Comparison of ENCODE assay signal across 25 cellular contexts in genomic region chr5:35214051-35214450, GRCh38. TPM values are rescaled to one million over a fixed set of nuclear protein-coding genes. Genes with fewer than 3 reads are reported as not detected.
DNase-seq lines count a peak whose midpoint lies in the region; ATAC-seq, FAIRE-seq and TF ChIP-seq lines count a peak whose summit lies in the region.
"Had no signal": no experiment of that assay in that cellular context is flagged by ENCODE, and none has a peak within 500 bp of the region (broad histone marks: within the 10 kb centered on the region; RNA-seq: fewer than 3 reads in every experiment).

No MANE protein-coding gene starts in this region.

- no peak overlapping the region for H3K27ac ChIP-seq in right lobe of liver
- no peak overlapping the region for H3K27ac ChIP-seq in HepG2 (ENCODE audit: extremely low read length, insufficient read depth, low read length)
- peak overlapping the region in 2 of 5 donors; percentile 67 to 70 for H3K27ac ChIP-seq in adrenal gland
- peak overlapping the region; percentile 84 for H3K27ac ChIP-seq in parathyroid adenoma
- H3K27ac ChIP-seq in osteoblast (ENCODE audit: low read depth, low read length) = no peak overlapping the region
- H3K27ac ChIP-seq: GM23248, HL-60, Peyer's patch, SJSA1 had no signal

- H3K36me3 Mint-ChIP-seq in activated naive CD4-positive, alpha-beta T cell treated with anti-CD3 and anti-CD28 coated beads for 36 hours (ENCODE audit: low read depth) = no peaks in the 10 kb centered on the region
- no peaks in the 10 kb centered on the region for H3K36me3 Mint-ChIP-seq in effector memory CD8-positive, alpha-beta T cell (ENCODE audit: insufficient read depth)

- in situ Hi-C loops in HepG2 (cut with HindIII; ENCODE audit: extremely low pct_ligation_motif_present, low pct_unique_long_range_greater_than_20kb) = no loop called here

- CTCF ChIA-PET in HepG2 (lab: Yijun Ruan, JAX; ENCODE audit: low intra/inter-chr PET ratio, low total read pairs) = no interaction called here
- CTCF ChIA-PET in activated naive CD4-positive, alpha-beta T cell treated with anti-CD3 and anti-CD28 coated beads for 36 hours (lab: Charles Lee) = interaction anchor here (0.8 to 1.7 kb wide), 3 partner anchors 8 to 126 kb away, joined by 3 to 5 read pairs (median 4); no protein-coding TSS in a partner anchor

- H4K20me1 ChIP-seq in HepG2 (ENCODE audit: insufficient read depth, low read length) = no peaks in the 10 kb centered on the region
- H4K20me1 ChIP-seq in osteoblast (ENCODE audit: insufficient read depth, low read length) = no peaks in the 10 kb centered on the region

- H3K9ac ChIP-seq in HepG2 (ENCODE audit: insufficient read depth, low read depth, low read length) (no peak overlapping the region), parathyroid adenoma (no peak overlapping the region)
- H3K9ac ChIP-seq: GM23248 had no signal

- intact Hi-C loops in right lobe of liver (cut with DNase I) (no loop called here), HepG2 (cut with micrococcal nuclease; ENCODE audit: unreplicated experiment) (no loop called here), adrenal gland (cut with DNase I) (no loop called here)
- intact Hi-C loops in activated naive CD4-positive, alpha-beta T cell treated with anti-CD3 and anti-CD28 coated beads for 36 hours (cut with micrococcal nuclease) = no loop called here

- H3K79me2 ChIP-seq in HepG2 (ENCODE audit: insufficient read depth, low read length) (no peaks in the 10 kb centered on the region), parathyroid adenoma (peaks cover 45% of the 10 kb centered on the region), osteoblast (ENCODE audit: insufficient read depth, low read length) (no peaks in the 10 kb centered on the region)

- BruUV-seq in HepG2 (replicated peaks; lab: Mats Ljungman, UMichigan) = no TSS peak

- H3K4me2 ChIP-seq in HepG2 (ENCODE audit: low read depth, low read length) (no peak overlapping the region), parathyroid adenoma (ENCODE audit: low read length) (peak overlapping the region; percentile 43), osteoblast (ENCODE audit: insufficient read depth, low read length) (no peak overlapping the region)

- ATAC-seq in right lobe of liver (peak in 3 of 4 donors; percentile 37 to 86 (median 65)), HepG2 (no peak)
- ATAC-seq in effector memory CD8-positive, alpha-beta T cell (replicated peaks) = no peak

- H3K4me3 Mint-ChIP-seq in activated naive CD4-positive, alpha-beta T cell treated with anti-CD3 and anti-CD28 coated beads for 36 hours = no peak overlapping the region
- H3K4me3 Mint-ChIP-seq in effector memory CD8-positive, alpha-beta T cell = no peak overlapping the region

- DNase-seq in right lobe of liver (no peak), HepG2 (ENCODE audit: low spot score) (no peak), adrenal gland (peak in 6 of 7 donors; percentile 52 to 89 (median 85)), osteoblast (ENCODE audit: insufficient read length, low spot score, missing footprints) (no peak), NCI-H2107 treated with DMSO at 0.1 percent for 48 hours (lab: John Stamatoyannopoulos, UW; ENCODE audit: unreplicated experiment) (no peak)
- DNase-seq in activated naive CD4-positive, alpha-beta T cell treated with anti-CD3 and anti-CD28 coated beads for 36 hours = no peak
- DNase-seq in effector memory CD8-positive, alpha-beta T cell = no peak
- DNase-seq: AML-193, GF-D8, HCEC 1CT, KG1, NCI-H1105, NCI-H146, NCI-H2029 treated with DMSO at 0.1 percent for 48 hours, NCI-H2171, NCI-H345, NCI-H524, NCI-H82, Peyer's patch had no signal

- 52% methylated on average over 2 of the region's 2 CpGs for WGBS in right lobe of liver (ENCODE audit: insufficient coverage, low coverage, low lambda C conversion rate, missing lambda C conversion rate)
- WGBS in HepG2 (ENCODE audit: low lambda C conversion rate) = 97% methylated on average over 2 of the region's 2 CpGs
- 41 to 60% (median 42%) methylated on average over 2 of the region's 2 CpGs for WGBS in adrenal gland, 4 donors

- no peak overlapping the region for H3K4me3 ChIP-seq in right lobe of liver
- no peak overlapping the region for H3K4me3 ChIP-seq in HepG2 (replicated peaks in 1 of 3; ENCODE audit: insufficient read depth in 1 of 3, low read depth in 2 of 3, low read length in 3 of 3)
- H3K4me3 ChIP-seq in adrenal gland = no peak overlapping the region
- H3K4me3 ChIP-seq in parathyroid adenoma (ENCODE audit: low read depth, low read length) = peak overlapping the region; percentile 6
- H3K4me3 ChIP-seq in osteoblast (ENCODE audit: insufficient read depth, low read length) = no peak overlapping the region
- H3K4me3 ChIP-seq: GM23248, Peyer's patch, SJSA1 had no signal

- H3K27me3 Mint-ChIP-seq in activated naive CD4-positive, alpha-beta T cell treated with anti-CD3 and anti-CD28 coated beads for 36 hours (ENCODE audit: low read depth) = peaks cover 6% of the 10 kb centered on the region
- peaks cover 0 to 21% of the 10 kb centered on the region in 2 donors for H3K27me3 Mint-ChIP-seq in effector memory CD8-positive, alpha-beta T cell

- no peak for FAIRE-seq in HepG2 (lab: Jason Lieb, UNC)
- FAIRE-seq: D721Med had no signal

- POLR2A ChIA-PET in HepG2 (lab: Yijun Ruan, JAX) = no interaction called here

- no peak overlapping the region for H3K27ac Mint-ChIP-seq in activated naive CD4-positive, alpha-beta T cell treated with anti-CD3 and anti-CD28 coated beads for 36 hours
- H3K27ac Mint-ChIP-seq in effector memory CD8-positive, alpha-beta T cell = no peak overlapping the region

- no peak for TF ChIP-seq EP300 in HepG2 (IDR thresholded peaks at IDR 0.05; ENCODE audit: low read depth in 2 of 2, low read length in 2 of 2)
- no peak for TF ChIP-seq EP300 in HepG2 (CRISPR knock-in tag; IDR thresholded peaks at IDR 0.05; ENCODE audit: borderline replicate concordance)

- no peaks in the 10 kb centered on the region for H3K36me3 ChIP-seq in right lobe of liver
- H3K36me3 ChIP-seq in HepG2 (replicated peaks in 1 of 2; ENCODE audit: control insufficient read depth in 1 of 2, insufficient read depth in 2 of 2, low read length in 2 of 2) = no peaks in the 10 kb centered on the region
- no peaks in the 10 kb centered on the region for H3K36me3 ChIP-seq in adrenal gland (replicated peaks in 1 of 2)
- no peaks in the 10 kb centered on the region for H3K36me3 ChIP-seq in parathyroid adenoma (ENCODE audit: control insufficient read depth, insufficient read depth, low read length)
- H3K36me3 ChIP-seq in osteoblast (ENCODE audit: insufficient read depth, low read length) = no peaks in the 10 kb centered on the region
- H3K36me3 ChIP-seq: Peyer's patch, SJSA1 had no signal

- peaks cover 8% of the 10 kb centered on the region for H3K4me1 Mint-ChIP-seq in activated naive CD4-positive, alpha-beta T cell treated with anti-CD3 and anti-CD28 coated beads for 36 hours (ENCODE audit: low read depth)
- no peaks in the 10 kb centered on the region for H3K4me1 Mint-ChIP-seq in effector memory CD8-positive, alpha-beta T cell (ENCODE audit: low read depth in 2 of 2)

- TF ChIP-seq RAD21 in HepG2 (CRISPR knock-in tag; IDR thresholded peaks at IDR 0.05) = no peak

- H2AFZ ChIP-seq in HepG2 (ENCODE audit: low read length) = no peak overlapping the region
- H2AFZ ChIP-seq in parathyroid adenoma = no peak overlapping the region
- no peak overlapping the region for H2AFZ ChIP-seq in osteoblast (ENCODE audit: low read length)
- H2AFZ ChIP-seq: GM23248 had no signal

- H3K9me3 Mint-ChIP-seq in activated naive CD4-positive, alpha-beta T cell treated with anti-CD3 and anti-CD28 coated beads for 36 hours = no peaks in the 10 kb centered on the region
- H3K9me3 Mint-ChIP-seq in effector memory CD8-positive, alpha-beta T cell = no peaks in the 10 kb centered on the region

- TF ChIP-seq POLR2A in right lobe of liver (IDR thresholded peaks at IDR 0.05) (no peak), HepG2 (IDR thresholded peaks at IDR 0.05; ENCODE audit: insufficient read depth in 1 of 2, low read depth in 2 of 2, low read length in 2 of 2) (no peak), adrenal gland (IDR thresholded peaks at IDR 0.05) (no peak)

- H3K27me3 ChIP-seq in right lobe of liver = no peaks in the 10 kb centered on the region
- H3K27me3 ChIP-seq in HepG2 (ENCODE audit: control insufficient read depth in 1 of 2, insufficient read depth in 2 of 2, low read length in 2 of 2) = no peaks in the 10 kb centered on the region
- H3K27me3 ChIP-seq in adrenal gland = no peaks in the 10 kb centered on the region
- H3K27me3 ChIP-seq in parathyroid adenoma (ENCODE audit: control insufficient read depth, insufficient read depth, low read length) = no peaks in the 10 kb centered on the region
- H3K27me3 ChIP-seq in osteoblast (ENCODE audit: insufficient read depth, low read length) = peaks cover 2% of the 10 kb centered on the region
- H3K27me3 ChIP-seq: Peyer's patch, SJSA1 had no signal

- no peak for TF ChIP-seq CTCF in right lobe of liver (IDR thresholded peaks at IDR 0.05)
- TF ChIP-seq CTCF in HepG2 (CRISPR knock-in tag; IDR thresholded peaks at IDR 0.05) = no peak
- no peak for TF ChIP-seq CTCF in adrenal gland (IDR thresholded peaks at IDR 0.05)
- no peak for TF ChIP-seq CTCF in parathyroid adenoma (IDR thresholded peaks at IDR 0.05)
- no peak for TF ChIP-seq CTCF in osteoblast (IDR thresholded peaks at IDR 0.05; ENCODE audit: extremely low read depth, low read depth, low read length)

- H3K4me1 ChIP-seq in right lobe of liver = no peaks in the 10 kb centered on the region
- H3K4me1 ChIP-seq in HepG2 (ENCODE audit: insufficient read depth, low read length) = no peaks in the 10 kb centered on the region
- peaks cover 12 to 34% of the 10 kb centered on the region in 2 donors for H3K4me1 ChIP-seq in adrenal gland (replicated peaks in 1 of 2)
- peaks cover 71% of the 10 kb centered on the region for H3K4me1 ChIP-seq in parathyroid adenoma
- no peaks in the 10 kb centered on the region for H3K4me1 ChIP-seq in osteoblast (ENCODE audit: insufficient read depth, low read length)
- H3K4me1 ChIP-seq: Peyer's patch, SJSA1 had no signal

- H3K9me3 ChIP-seq in right lobe of liver (no peaks in the 10 kb centered on the region), HepG2 (ENCODE audit: low read length) (no peaks in the 10 kb centered on the region), adrenal gland (replicated peaks in 1 of 3) (no peaks in the 10 kb centered on the region), parathyroid adenoma (ENCODE audit: control insufficient read depth, low read length) (no peaks in the 10 kb centered on the region), osteoblast (ENCODE audit: low read depth, low read length) (no peaks in the 10 kb centered on the region)
- H3K9me3 ChIP-seq: Peyer's patch, SJSA1 had no signal

RNA-seq across cellular contexts. Expression of gene PRLR, which starts 16.2 kb away (rescaled TPM):
- total RNA-seq in right lobe of liver = 10 to 100 TPM in 5 of 6 experiments, 1 to 10 TPM in 1; 7.4 to 26.8 (median 15.1) TPM
- total RNA-seq in HepG2 (2016; rRNA removed; fragmentation: Illumina TruSeq; extraction: Trizol) = 13.3 and 22.2 TPM in 2 replicates
- total RNA-seq in HepG2 (2016; cell fraction: cytosol; rRNA removed; fragmentation: Illumina TruSeq; extraction: Trizol; ENCODE audit: low read depth) = 1.4 and 1.9 TPM in 2 replicates
- 14.7 and 22.1 TPM in 2 replicates for total RNA-seq in HepG2 (2016; cell fraction: insoluble cytoplasmic fraction; rRNA removed; fragmentation: Illumina TruSeq; extraction: Trizol)
- 4.3 and 4.4 TPM in 2 replicates for total RNA-seq in HepG2 (2016; cell fraction: membrane; rRNA removed; fragmentation: Illumina TruSeq; extraction: Trizol)
- 18.5 and 19.5 TPM in 2 replicates for total RNA-seq in HepG2 (2016; cell fraction: nucleus; rRNA removed; fragmentation: Illumina TruSeq; extraction: Trizol)
- polyA plus RNA-seq in HepG2 (2011; rRNA removed) = 7.8 and 12.2 TPM in 2 replicates
- polyA plus RNA-seq in HepG2 (2011; cell fraction: cytosol; rRNA removed) = 6.5 and 6.8 TPM in 2 replicates
- polyA plus RNA-seq in HepG2 (2011; cell fraction: nucleus; rRNA removed) = 6.8 and 8.4 TPM in 2 replicates
- 14.2 and 21.9 TPM in 2 replicates for polyA plus RNA-seq in HepG2 (2012)
- 0.12 and 0.35 TPM in 2 replicates for polyA plus RNA-seq in HepG2 (2016; cell fraction: cytosol; fragmentation: Illumina TruSeq; extraction: Trizol; ENCODE audit: low read depth)
- polyA plus RNA-seq in HepG2 (2016; cell fraction: insoluble cytoplasmic fraction; fragmentation: Illumina TruSeq; extraction: Trizol; ENCODE audit: low read depth) = 5.9 and 6.2 TPM in 2 replicates
- 0.72 and 0.98 TPM in 2 replicates for polyA plus RNA-seq in HepG2 (2016; cell fraction: membrane; fragmentation: Illumina TruSeq; extraction: Trizol; ENCODE audit: low read depth)
- polyA plus RNA-seq in HepG2 (2016; cell fraction: nucleus; fragmentation: Illumina TruSeq; extraction: Trizol; ENCODE audit: insufficient read depth, low read depth) = 7.4 and 7.8 TPM in 2 replicates
- 38.1 TPM in 1 of 2 replicates, not detected in the other for polyA minus RNA-seq in HepG2 (2011; rRNA and poly(A)+ RNA removed; ENCODE audit: low replicate concordance)
- polyA minus RNA-seq in HepG2 (2011; cell fraction: cytosol; rRNA and poly(A)+ RNA removed) = 21.3 and 25.0 TPM in 2 replicates
- 27.4 and 36.7 TPM in 2 replicates for polyA minus RNA-seq in HepG2 (2011; cell fraction: nucleus; rRNA and poly(A)+ RNA removed)
- total RNA-seq in adrenal gland = 100 to 1,000 TPM in 5 of 8 donors, 10 to 100 TPM in 3; 65.9 to 149 (median 103) TPM
- 10 to 100 TPM in 1 of 3 donors, 1 to 10 TPM in 2; 2.1 to 57.1 (median 2.7) TPM for polyA plus RNA-seq in adrenal gland
- under 0.01 TPM in 1 of 2 replicates, not detected in the other for total RNA-seq in osteoblast
- not detected for total RNA-seq in activated naive CD4-positive, alpha-beta T cell treated with anti-CD3 and anti-CD28 coated beads for 36 hours
- polyA plus RNA-seq: AG04450 had no signal

Comparison
In these comparisons a context has a peak if more than half of its experiments do, and no peak if none do; other contexts are left out.
1. ATAC-seq: peak in right lobe of liver (3 of 4); none in HepG2 (single experiment) and effector memory CD8-positive, alpha-beta T cell (single experiment).
2. DNase-seq: peak in adrenal gland (6 of 7); none in right lobe of liver (0 of 3), HepG2 (single experiment), osteoblast (single experiment), activated naive CD4-positive, alpha-beta T cell treated with anti-CD3 and anti-CD28 coated beads for 36 hours (single experiment), effector memory CD8-positive, alpha-beta T cell (0 of 3) and NCI-H2107 treated with DMSO at 0.1 percent for 48 hours (single experiment).